Comparison of ENCODE assay signal across 16 cellular contexts in genomic region chr11:78179459-78180071, GRCh38. TPM values are rescaled to one million over a fixed set of nuclear protein-coding genes. Genes with fewer than 3 reads are reported as not detected.
A peak's percentile ranks its signal among the peaks of the same experiment; 100 is the strongest.
DNase-seq lines count a peak whose midpoint lies in the region; ATAC-seq and TF ChIP-seq lines count a peak whose summit lies in the region.
"Had no signal": no experiment of that assay in that cellular context is flagged by ENCODE, and none has a peak within 500 bp of the region (broad histone marks: within the 10 kb centered on the region; RNA-seq: fewer than 3 reads in every experiment).

No MANE protein-coding gene starts in this region.

- BruUV-seq in Calu3 (replicated peaks; lab: Mats Ljungman, UMichigan) = no TSS peak

- H3K36me3 Mint-ChIP-seq in Calu3 (ENCODE audit: insufficient read depth, unreplicated experiment) (no peaks in the 10 kb centered on the region), endothelial cell (ENCODE audit: low read depth, unreplicated experiment) (peaks cover 25% of the 10 kb centered on the region), naive B cell (peaks cover 10 to 14% of the 10 kb centered on the region in 2 donors)

- H3K27me3 Mint-ChIP-seq in Calu3 (ENCODE audit: unreplicated experiment) (no peaks in the 10 kb centered on the region), endothelial cell (ENCODE audit: unreplicated experiment) (peaks cover 8% of the 10 kb centered on the region), naive B cell (no peaks in the 10 kb centered on the region)

- CTCF ChIA-PET in Calu3 (lab: Charles Lee) = no interaction called here

- H3K9me3 Mint-ChIP-seq in Calu3 (ENCODE audit: low read depth, unreplicated experiment) (no peaks in the 10 kb centered on the region), endothelial cell (ENCODE audit: unreplicated experiment) (no peaks in the 10 kb centered on the region), naive B cell (peaks cover 0 to 16% (median 6%) of the 10 kb centered on the region in 7 donors)

- TF ChIP-seq CTCF in Calu3 (IDR thresholded peaks at IDR 0.05; ENCODE audit: unreplicated experiment) (no peak), endothelial cell (IDR thresholded peaks at IDR 0.05; ENCODE audit: unreplicated experiment) (no peak), GM10266 (IDR thresholded peaks at IDR 0.05; ENCODE audit: control insufficient read depth, insufficient read depth, low read depth, missing control alignments) (no peak)

- H3K4me1 Mint-ChIP-seq in Calu3 (ENCODE audit: low read depth, unreplicated experiment) (peaks cover 20% of the 10 kb centered on the region), endothelial cell (ENCODE audit: unreplicated experiment) (peaks cover 11% of the 10 kb centered on the region), naive B cell (peaks cover 0 to 17% (median 11%) of the 10 kb centered on the region in 3 donors)

- H3K27ac Mint-ChIP-seq in Calu3 (ENCODE audit: unreplicated experiment) (peak overlapping the region; percentile 3), endothelial cell (ENCODE audit: unreplicated experiment) (peak overlapping the region; percentile 19), naive B cell (peak overlapping the region in 4 of 6 donors; percentile 33 to 83 (median 37))

- DNase-seq in Calu3 (peak; percentile 50), HuH-7.5 (ENCODE audit: low spot score) (peak; percentile 58), endothelial cell (ENCODE audit: low spot score) (no peak), naive B cell (no peak), DMS153 (lab: John Stamatoyannopoulos, UW) (no peak), GM10266 (ENCODE audit: extremely low spot score) (no peak)
- DNase-seq: amygdala, DMS 273 treated with DMSO at 0.1 percent for 48 hours, MV-4-11, NCI-H2081, NCI-H526 treated with DMSO at 0.1 percent for 48 hours, OCI-M1, thyroid gland had no signal

- no peak for ATAC-seq in naive B cell (ENCODE audit: low read depth in 2 of 2)
- ATAC-seq in GM21367 (IDR thresholded peaks at IDR 0.05; ENCODE audit: unreplicated experiment) = no peak
- ATAC-seq in GM21619 (IDR thresholded peaks at IDR 0.05; ENCODE audit: unreplicated experiment) = no peak
- ATAC-seq: gastroesophageal sphincter had no signal

- no peak overlapping the region for H3K4me3 Mint-ChIP-seq in Calu3 (ENCODE audit: low read depth, unreplicated experiment)
- H3K4me3 Mint-ChIP-seq in endothelial cell (ENCODE audit: unreplicated experiment) = no peak overlapping the region
- peak overlapping the region in 1 of 8 donors; percentile 7 for H3K4me3 Mint-ChIP-seq in naive B cell

- intact Hi-C loops in Calu3 (cut with micrococcal nuclease; ENCODE audit: unreplicated experiment) = no loop called here

RNA-seq across cellular contexts. Expression of gene KCTD21, which starts 8.9 kb away (rescaled TPM):
- 8.5 and 8.7 TPM in 2 replicates for total RNA-seq in Calu3 (2022)
- total RNA-seq in endothelial cell (ENCODE audit: unreplicated experiment) = 11.4 TPM
- polyA plus RNA-seq in naive B cell (ENCODE audit: low read depth in 6 of 6) = 1 to 10 TPM in 5 of 6 donors, not detected in 1; 1.2 to 3.4 (median 1.8) TPM

RNA-seq across cellular contexts. Expression of gene USP35, which starts 9.2 kb away (rescaled TPM):
- 6.8 and 7.8 TPM in 2 replicates for total RNA-seq in Calu3 (2022)
- 26.0 TPM for total RNA-seq in endothelial cell (ENCODE audit: unreplicated experiment)
- under 1 TPM in 5 of 6 donors, not detected in 1; 0.11 to 0.76 (median 0.52) TPM for polyA plus RNA-seq in naive B cell (ENCODE audit: low read depth in 6 of 6)

RNA-seq across cellular contexts. Expression of gene ALG8, which starts 40.1 kb away (rescaled TPM):
- total RNA-seq in Calu3 (2022) (73.5 and 85.7 TPM in 2 replicates), endothelial cell (ENCODE audit: unreplicated experiment) (31.4 TPM)
- polyA plus RNA-seq in naive B cell (ENCODE audit: low read depth in 6 of 6) = 10 to 100 TPM; 46.7 to 90.6 (median 59.9) TPM

Comparison
In these comparisons a context has a peak if more than half of its experiments do, and no peak if none do; other contexts are left out.
1. DNase-seq: peak in Calu3 (single experiment) and HuH-7.5 (single experiment); none in endothelial cell (single experiment), naive B cell (single experiment), DMS153 (single experiment) and GM10266 (single experiment).
2. Peak in every context shown above with its lines, with median percentiles within 50 percentile points of each other: H3K27ac Mint-ChIP-seq.